In genomic region chr4:112150920-112151319, GRCh38 we compare ENCODE assay signal across 32 cellular contexts. TPM values are rescaled to one million over a fixed set of nuclear protein-coding genes. Genes with fewer than 3 reads are reported as not detected.
"Had no signal": no experiment of that assay in that cellular context is flagged by ENCODE, and none has a peak within 500 bp of the region (broad histone marks: within the 10 kb centered on the region; RNA-seq: fewer than 3 reads in every experiment).

No MANE protein-coding gene starts in this region.

- H3K4me3 Mint-ChIP-seq: activated CD4-positive, alpha-beta memory T cell treated with anti-CD3 and anti-CD28 coated beads, Interleukin-2, amount 10 ng/mL, durations not matched to agents 7 days and 5 days; activated naive CD4-positive, alpha-beta T cell treated with anti-CD3 and anti-CD28 coated beads for 36 hours; activated T-cell treated with anti-CD3 and anti-CD28 coated beads, Interleukin-2, amount 50 U/mL, for 24 hours; T-cell had no signal

- H3K4me3 ChIP-seq: Peyer's patch, SJSA1 had no signal

- H3K9me2 ChIP-seq: SK-N-SH had no signal

- ATAC-seq: activated naive CD4-positive, alpha-beta T cell treated with anti-CD3 and anti-CD28 coated beads, Interleukin-2, amount 50 U/mL, for 72 hours; PC-3; T-cell had no signal

- H3K9me3 ChIP-seq: Peyer's patch, SJSA1, SK-N-SH had no signal

- FAIRE-seq: colon had no signal

- DNase-seq: activated CD4-positive, alpha-beta memory T cell treated with anti-CD3 and anti-CD28 coated beads, Interleukin-2, amount 10 ng/mL, durations not matched to agents 7 days and 5 days; activated CD4-positive, alpha-beta T cell treated with anti-CD3 and anti-CD28 coated beads for 1 hour; activated CD4-positive, alpha-beta T cell treated with anti-CD3 and anti-CD28 coated beads for 48 hours; activated CD4-positive, CD25-positive, alpha-beta regulatory T cell; activated gamma-delta T cell treated with Interleukin-2 at 50 U/mL for 16 hours; activated naive CD4-positive, alpha-beta T cell treated with anti-CD3 and anti-CD28 coated beads for 36 hours; activated T-cell treated with anti-CD3 and anti-CD28 coated beads, Interleukin-2, amount 50 U/mL, for 24 hours; amniotic stem cell; aorta; brain microvascular endothelial cell; central memory CD4-positive, alpha-beta T cell; NCI-H1105; NCI-H1417 treated with DMSO at 0.1 percent for 48 hours; NCI-H187 treated with DMSO at 0.1 percent for 48 hours; NCI-H2081 treated with DMSO at 0.1 percent for 48 hours; NCI-H226; NCI-H446 treated with DMSO at 0.1 percent for 48 hours; NCI-H524; PC-3; Peyer's patch; RPMI8226; SHP77 treated with DMSO at 0.1 percent for 48 hours; SK-N-SH; T-cell; T-helper 2 cell; T-helper 9 cell; WERI-Rb-1 had no signal

- H3K4me2 ChIP-seq: KMS-11, SK-N-SH had no signal

- H3K27ac Mint-ChIP-seq: activated CD4-positive, alpha-beta memory T cell treated with anti-CD3 and anti-CD28 coated beads, Interleukin-2, amount 10 ng/mL, durations not matched to agents 7 days and 5 days; activated naive CD4-positive, alpha-beta T cell treated with anti-CD3 and anti-CD28 coated beads for 36 hours; activated naive CD4-positive, alpha-beta T cell treated with anti-CD3 and anti-CD28 coated beads, Interleukin-2, amount 50 U/mL, for 72 hours; activated T-cell treated with anti-CD3 and anti-CD28 coated beads, Interleukin-2, amount 50 U/mL, for 24 hours; T-cell had no signal

- H3K9me3 Mint-ChIP-seq: activated CD4-positive, alpha-beta memory T cell treated with anti-CD3 and anti-CD28 coated beads, Interleukin-2, amount 10 ng/mL, durations not matched to agents 7 days and 5 days; activated naive CD4-positive, alpha-beta T cell treated with anti-CD3 and anti-CD28 coated beads for 36 hours; activated naive CD4-positive, alpha-beta T cell treated with anti-CD3 and anti-CD28 coated beads, Interleukin-2, amount 50 U/mL, for 72 hours; activated T-cell treated with anti-CD3 and anti-CD28 coated beads, Interleukin-2, amount 50 U/mL, for 24 hours; T-cell had no signal

- H3K27ac ChIP-seq: brain microvascular endothelial cell, KMS-11, Peyer's patch, SJSA1, WERI-Rb-1 had no signal

- H3K36me3 ChIP-seq: brain microvascular endothelial cell, Peyer's patch, SJSA1 had no signal

- H3K27me3 Mint-ChIP-seq: activated CD4-positive, alpha-beta memory T cell treated with anti-CD3 and anti-CD28 coated beads, Interleukin-2, amount 10 ng/mL, durations not matched to agents 7 days and 5 days; activated T-cell treated with anti-CD3 and anti-CD28 coated beads, Interleukin-2, amount 50 U/mL, for 24 hours; T-cell had no signal

- H3K27me3 ChIP-seq: brain microvascular endothelial cell, Peyer's patch, SJSA1 had no signal

- H3K36me3 Mint-ChIP-seq: T-cell had no signal

RNA-seq across cellular contexts. Expression of gene FAM241A, which starts 5.7 kb away (rescaled TPM):
- total RNA-seq: M059J had no signal
